In the genomic region with DNA sequence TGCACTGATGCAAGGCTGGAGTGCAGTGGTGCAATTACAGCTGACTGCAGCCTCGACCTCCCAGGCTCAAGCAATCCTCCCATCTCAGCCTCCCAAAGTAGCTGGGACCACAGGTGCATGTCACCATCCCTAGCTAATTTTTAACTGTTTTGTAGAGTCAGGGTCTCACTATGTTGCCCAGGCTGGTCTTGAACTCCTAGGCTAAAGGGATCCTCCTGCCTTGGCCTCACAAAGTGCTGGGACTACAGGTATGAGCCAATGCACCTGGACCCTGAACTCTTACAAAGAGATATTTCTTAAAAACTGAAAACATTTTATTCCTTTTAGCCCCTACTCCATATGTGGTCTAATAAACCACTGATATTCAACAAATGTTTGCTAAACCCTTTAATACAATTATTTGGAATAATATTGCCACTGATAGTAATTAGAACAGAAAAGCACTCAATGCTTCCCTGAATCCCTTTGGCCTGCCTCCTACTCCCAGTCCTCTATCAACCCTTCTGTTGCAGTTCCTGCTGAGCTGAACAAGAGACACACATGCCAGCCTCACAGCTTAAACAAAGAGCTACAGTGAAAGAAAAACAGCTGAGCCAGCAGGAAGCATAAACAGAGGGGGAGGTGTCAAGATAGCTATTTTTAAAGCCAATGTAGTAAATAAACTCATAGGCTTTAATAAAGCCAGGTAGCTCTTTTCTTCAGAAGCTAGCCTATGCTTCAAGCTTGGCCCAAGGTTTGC, we compare ENCODE assay signal across 9 cellular contexts. TPM values are rescaled to one million over a fixed set of nuclear protein-coding genes. Genes with fewer than 3 reads are reported as not detected.
A peak's percentile ranks its signal among the peaks of the same experiment; 100 is the strongest.
DNase-seq lines count a peak whose midpoint lies in the region; ATAC-seq and TF ChIP-seq lines count a peak whose summit lies in the region.
"Had no signal": no experiment of that assay in that cellular context is flagged by ENCODE, and none has a peak within 500 bp of the region (broad histone marks: within the 10 kb centered on the region; RNA-seq: fewer than 3 reads in every experiment).

No MANE protein-coding gene starts in this region.

- no peak for ATAC-seq in HG03378 (IDR thresholded peaks at IDR 0.05; ENCODE audit: unreplicated experiment)
- no peak for ATAC-seq in HG02588 (IDR thresholded peaks at IDR 0.05; ENCODE audit: unreplicated experiment)
- ATAC-seq in GM18867 (IDR thresholded peaks at IDR 0.05; ENCODE audit: unreplicated experiment): no peak

- DNase-seq in A673 (ENCODE audit: low spot score): peak; percentile 77
- peak; percentile 30 to 97 (median 82) for DNase-seq in NCI-H1417 (lab: John Stamatoyannopoulos, UW)
- peak; percentile 24 to 37 for DNase-seq in lung microvascular endothelial cell (ENCODE audit: low read depth in 2 of 2)
- no peak for DNase-seq in RWPE1 (ENCODE audit: low spot score)
- DNase-seq: adrenal gland had no signal

- H3K4me1 ChIP-seq in A673 (ENCODE audit: insufficient read depth, low read length, poor library complexity, severe bottlenecking): peaks cover 10% of the 10 kb centered on the region

- no peak overlapping the region for H3K4me3 ChIP-seq in A673 (ENCODE audit: low read depth, low read length, poor library complexity, severe bottlenecking)
- H3K4me3 ChIP-seq: adrenal gland had no signal

- H3K27me3 ChIP-seq in A673 (replicated peaks; ENCODE audit: insufficient read depth, low read depth, low read length, poor library complexity): no peaks in the 10 kb centered on the region
- H3K27me3 ChIP-seq: adrenal gland had no signal

- H3K27ac ChIP-seq in A673 (ENCODE audit: low read depth, low read length, poor library complexity, severe bottlenecking): no peak overlapping the region
- H3K27ac ChIP-seq in angular gyrus (ENCODE audit: low read depth, low read length): peak overlapping the region; percentile 75
- no peak overlapping the region for H3K27ac ChIP-seq in RWPE1
- H3K27ac ChIP-seq: adrenal gland had no signal

- H3K9me3 ChIP-seq in A673 (ENCODE audit: low read depth, low read length, poor library complexity, severe bottlenecking): no peaks in the 10 kb centered on the region
- H3K9me3 ChIP-seq: adrenal gland had no signal

- POLR2A ChIA-PET in A673 (lab: Charles Lee; ENCODE audit: low non-redundant PET) (no interaction called here), RWPE1 (lab: Yijun Ruan, JAX; ENCODE audit: low non-redundant PET) (no interaction called here)

- intact Hi-C loops in A673 (cut with micrococcal nuclease; ENCODE audit: unreplicated experiment): no loop called here

- CTCF ChIA-PET in A673 (lab: Charles Lee) (no interaction called here), RWPE1 (lab: Yijun Ruan, JAX) (no interaction called here)

- no TSS peak for BruUV-seq in A673 (replicated peaks; lab: Mats Ljungman, UMichigan)

- H3K36me3 ChIP-seq in A673 (ENCODE audit: insufficient read depth, low read length, poor library complexity, severe bottlenecking): no peaks in the 10 kb centered on the region
- H3K36me3 ChIP-seq: adrenal gland had no signal

- no peak for TF ChIP-seq CTCF in A673 (conservative IDR thresholded peaks at IDR 0.05; ENCODE audit: low read depth, low read length)
- no peak for TF ChIP-seq CTCF in RWPE1 (conservative IDR thresholded peaks at IDR 0.05; ENCODE audit: low read depth)

RNA-seq across cellular contexts. Expression of a gene that starts 7.0 kb away (rescaled TPM):
- total RNA-seq in A673 (2021) (19.8 and 22.4 TPM in 2 replicates), lung microvascular endothelial cell (13.9 and 16.1 TPM in 2 replicates)
